Comparison of ENCODE assay signal across 12 cellular contexts in the genomic region with DNA sequence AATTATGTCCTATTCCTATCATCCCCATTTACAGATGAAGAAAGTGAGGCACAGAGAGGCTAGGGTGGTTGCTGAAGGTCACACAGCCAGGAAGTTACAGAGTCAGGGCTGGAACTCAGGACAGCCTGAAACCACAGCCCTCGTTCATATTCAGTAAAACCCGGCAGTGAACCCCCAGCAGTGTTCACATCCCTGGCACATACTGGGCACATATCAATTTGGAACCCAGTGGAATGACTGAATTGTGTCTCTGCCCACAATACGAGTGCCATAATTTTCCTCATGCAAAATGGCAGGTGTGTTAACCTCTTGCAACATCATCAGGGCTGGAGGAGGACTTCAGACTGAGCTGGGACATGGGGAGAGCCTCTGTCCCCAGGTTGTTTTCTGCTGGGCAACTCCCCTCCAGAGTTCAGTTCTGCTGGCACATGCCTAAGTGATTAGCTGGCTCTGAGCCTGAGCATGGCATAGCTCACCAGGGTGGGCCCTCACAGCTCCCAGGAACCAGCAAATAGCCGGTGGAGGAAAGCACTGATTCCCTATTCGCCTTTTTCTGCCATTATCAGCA. TPM values are rescaled to one million over a fixed set of nuclear protein-coding genes. Genes with fewer than 3 reads are reported as not detected.
A peak's percentile ranks its signal among the peaks of the same experiment; 100 is the strongest.
DNase-seq lines count a peak whose midpoint lies in the region; ATAC-seq and TF ChIP-seq lines count a peak whose summit lies in the region.
"Had no signal": no experiment of that assay in that cellular context is flagged by ENCODE, and none has a peak within 500 bp of the region (broad histone marks: within the 10 kb centered on the region; RNA-seq: fewer than 3 reads in every experiment).

No MANE protein-coding gene starts in this region.

- no peak overlapping the region for H3K27ac Mint-ChIP-seq in stimulated activated memory B cell treated with anti-CD40 and anti-IgM and Interleukin-4, amounts not matched to agents 10 μg/mL and 1 μg/mL and 100 μg/mL, for 72 hours

- H3K4me1 ChIP-seq in stomach smooth muscle (ENCODE audit: control insufficient read depth, insufficient read depth, low read length), result peaks cover 17% of the 10 kb centered on the region

- no peaks in the 10 kb centered on the region for H3K9me3 ChIP-seq in stomach smooth muscle (ENCODE audit: control insufficient read depth in 2 of 2, low read length in 2 of 2)
- H3K9me3 ChIP-seq: tibial artery had no signal

- H3K27ac ChIP-seq in stomach smooth muscle (ENCODE audit: low read length), result peak overlapping the region; percentile 24

- no peak overlapping the region for H3K4me3 Mint-ChIP-seq in stimulated activated memory B cell treated with anti-CD40 and anti-IgM and Interleukin-4, amounts not matched to agents 10 μg/mL and 1 μg/mL and 100 μg/mL, for 72 hours

- H3K9me3 Mint-ChIP-seq in stimulated activated memory B cell treated with anti-CD40 and anti-IgM and Interleukin-4, amounts not matched to agents 10 μg/mL and 1 μg/mL and 100 μg/mL, for 72 hours, result no peaks in the 10 kb centered on the region
- H3K9me3 Mint-ChIP-seq: activated naive CD4-positive, alpha-beta T cell treated with anti-CD3 and anti-CD28 coated beads, Interleukin-2, amount 50 U/mL, for 24 hours had no signal

- peak overlapping the region in 1 of 2 donors; percentile 0 for H3K4me3 ChIP-seq in stomach smooth muscle (ENCODE audit: low read length in 2 of 2)

- DNase-seq in HT1080 (ENCODE audit: low read depth), result peak; percentile 47
- DNase-seq in globus pallidus (ENCODE audit: low spot score), result peak; percentile 26
- no peak for DNase-seq in pons (ENCODE audit: low spot score)
- DNase-seq in activated CD4-positive, alpha-beta T cell treated with anti-CD3 and anti-CD28 coated beads for 1 hour, result no peak
- DNase-seq in COLO829 (ENCODE audit: low spot score), result no peak
- DNase-seq: erythroblast, Karpas-422, tibial artery had no signal

- H3K36me3 Mint-ChIP-seq in stimulated activated memory B cell treated with anti-CD40 and anti-IgM and Interleukin-4, amounts not matched to agents 10 μg/mL and 1 μg/mL and 100 μg/mL, for 72 hours, result peaks cover 5% of the 10 kb centered on the region

- no peaks in the 10 kb centered on the region for H3K27me3 Mint-ChIP-seq in stimulated activated memory B cell treated with anti-CD40 and anti-IgM and Interleukin-4, amounts not matched to agents 10 μg/mL and 1 μg/mL and 100 μg/mL, for 72 hours
- H3K27me3 Mint-ChIP-seq: activated naive CD4-positive, alpha-beta T cell treated with anti-CD3 and anti-CD28 coated beads, Interleukin-2, amount 50 U/mL, for 24 hours had no signal

- no peaks in the 10 kb centered on the region for H3K27me3 ChIP-seq in stomach smooth muscle (ENCODE audit: control insufficient read depth in 1 of 2, insufficient read depth in 2 of 2, low read length in 2 of 2)
- H3K27me3 ChIP-seq: tibial artery had no signal

- peaks cover 31% of the 10 kb centered on the region for H3K4me1 Mint-ChIP-seq in stimulated activated memory B cell treated with anti-CD40 and anti-IgM and Interleukin-4, amounts not matched to agents 10 μg/mL and 1 μg/mL and 100 μg/mL, for 72 hours

- ATAC-seq in SK-N-SH treated with all-trans-retinoic acid at 6 μM for 48 hours, result peak; percentile 14
- no peak for ATAC-seq in stimulated activated memory B cell treated with anti-CD40 and anti-IgM and Interleukin-4, amounts not matched to agents 10 μg/mL and 1 μg/mL and 100 μg/mL, for 72 hours

- H3K36me3 ChIP-seq in stomach smooth muscle (ENCODE audit: control insufficient read depth in 2 of 2, insufficient read depth in 2 of 2, low read length in 2 of 2), result no peaks in the 10 kb centered on the region
- H3K36me3 ChIP-seq: tibial artery had no signal

- H3K9ac ChIP-seq in stomach smooth muscle (ENCODE audit: low read length in 2 of 2), result no peak overlapping the region

TF ChIP-seq in SK-N-SH treated with all-trans-retinoic acid at 6 μM for 48 hours, 23 proteins besides CTCF, POLR2A, EP300 and RAD21:
- no peak for TF ChIP-seq ZNF70 (CRISPR knock-in tag; IDR thresholded peaks at IDR 0.05)
- TF ChIP-seq CSDC2 (CRISPR knock-in tag; IDR thresholded peaks at IDR 0.05), result no peak
- TF ChIP-seq RARB (CRISPR knock-in tag; IDR thresholded peaks at IDR 0.05), result no peak
- TF ChIP-seq BACH2 (CRISPR knock-in tag; IDR thresholded peaks at IDR 0.05; ENCODE audit: borderline replicate concordance), result no peak
- no peak for TF ChIP-seq OSR1 (CRISPR knock-in tag; IDR thresholded peaks at IDR 0.05)
- no peak for TF ChIP-seq ZNF8 (CRISPR knock-in tag; IDR thresholded peaks at IDR 0.05)
- TF ChIP-seq, protein P1, sequence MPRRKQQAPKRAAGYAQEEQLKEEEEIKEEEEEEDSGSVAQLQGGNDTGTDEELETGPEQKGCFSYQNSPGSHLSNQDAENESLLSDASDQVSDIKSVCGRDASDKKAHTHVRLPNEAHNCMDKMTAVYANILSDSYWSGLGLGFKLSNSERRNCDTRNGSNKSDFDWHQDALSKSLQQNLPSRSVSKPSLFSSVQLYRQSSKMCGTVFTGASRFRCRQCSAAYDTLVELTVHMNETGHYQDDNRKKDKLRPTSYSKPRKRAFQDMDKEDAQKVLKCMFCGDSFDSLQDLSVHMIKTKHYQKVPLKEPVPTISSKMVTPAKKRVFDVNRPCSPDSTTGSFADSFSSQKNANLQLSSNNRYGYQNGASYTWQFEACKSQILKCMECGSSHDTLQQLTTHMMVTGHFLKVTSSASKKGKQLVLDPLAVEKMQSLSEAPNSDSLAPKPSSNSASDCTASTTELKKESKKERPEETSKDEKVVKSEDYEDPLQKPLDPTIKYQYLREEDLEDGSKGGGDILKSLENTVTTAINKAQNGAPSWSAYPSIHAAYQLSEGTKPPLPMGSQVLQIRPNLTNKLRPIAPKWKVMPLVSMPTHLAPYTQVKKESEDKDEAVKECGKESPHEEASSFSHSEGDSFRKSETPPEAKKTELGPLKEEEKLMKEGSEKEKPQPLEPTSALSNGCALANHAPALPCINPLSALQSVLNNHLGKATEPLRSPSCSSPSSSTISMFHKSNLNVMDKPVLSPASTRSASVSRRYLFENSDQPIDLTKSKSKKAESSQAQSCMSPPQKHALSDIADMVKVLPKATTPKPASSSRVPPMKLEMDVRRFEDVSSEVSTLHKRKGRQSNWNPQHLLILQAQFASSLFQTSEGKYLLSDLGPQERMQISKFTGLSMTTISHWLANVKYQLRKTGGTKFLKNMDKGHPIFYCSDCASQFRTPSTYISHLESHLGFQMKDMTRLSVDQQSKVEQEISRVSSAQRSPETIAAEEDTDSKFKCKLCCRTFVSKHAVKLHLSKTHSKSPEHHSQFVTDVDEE (CRISPR knock-in tag; IDR thresholded peaks at IDR 0.05), result no peak
- TF ChIP-seq ISL1 (CRISPR knock-in tag; IDR thresholded peaks at IDR 0.05), result no peak
- TF ChIP-seq, protein P2, sequence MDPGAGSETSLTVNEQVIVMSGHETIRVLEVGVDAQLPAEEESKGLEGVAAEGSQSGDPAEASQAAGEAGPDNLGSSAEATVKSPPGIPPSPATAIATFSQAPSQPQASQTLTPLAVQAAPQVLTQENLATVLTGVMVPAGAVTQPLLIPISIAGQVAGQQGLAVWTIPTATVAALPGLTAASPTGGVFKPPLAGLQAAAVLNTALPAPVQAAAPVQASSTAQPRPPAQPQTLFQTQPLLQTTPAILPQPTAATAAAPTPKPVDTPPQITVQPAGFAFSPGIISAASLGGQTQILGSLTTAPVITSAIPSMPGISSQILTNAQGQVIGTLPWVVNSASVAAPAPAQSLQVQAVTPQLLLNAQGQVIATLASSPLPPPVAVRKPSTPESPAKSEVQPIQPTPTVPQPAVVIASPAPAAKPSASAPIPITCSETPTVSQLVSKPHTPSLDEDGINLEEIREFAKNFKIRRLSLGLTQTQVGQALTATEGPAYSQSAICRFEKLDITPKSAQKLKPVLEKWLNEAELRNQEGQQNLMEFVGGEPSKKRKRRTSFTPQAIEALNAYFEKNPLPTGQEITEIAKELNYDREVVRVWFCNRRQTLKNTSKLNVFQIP (CRISPR knock-in tag; IDR thresholded peaks at IDR 0.05; ENCODE audit: borderline replicate concordance, low read depth), result no peak
- TF ChIP-seq, protein P3, sequence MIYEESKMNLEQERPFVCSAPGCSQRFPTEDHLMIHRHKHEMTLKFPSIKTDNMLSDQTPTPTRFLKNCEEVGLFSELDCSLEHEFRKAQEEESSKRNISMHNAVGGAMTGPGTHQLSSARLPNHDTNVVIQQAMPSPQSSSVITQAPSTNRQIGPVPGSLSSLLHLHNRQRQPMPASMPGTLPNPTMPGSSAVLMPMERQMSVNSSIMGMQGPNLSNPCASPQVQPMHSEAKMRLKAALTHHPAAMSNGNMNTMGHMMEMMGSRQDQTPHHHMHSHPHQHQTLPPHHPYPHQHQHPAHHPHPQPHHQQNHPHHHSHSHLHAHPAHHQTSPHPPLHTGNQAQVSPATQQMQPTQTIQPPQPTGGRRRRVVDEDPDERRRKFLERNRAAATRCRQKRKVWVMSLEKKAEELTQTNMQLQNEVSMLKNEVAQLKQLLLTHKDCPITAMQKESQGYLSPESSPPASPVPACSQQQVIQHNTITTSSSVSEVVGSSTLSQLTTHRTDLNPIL (CRISPR knock-in tag; IDR thresholded peaks at IDR 0.05; ENCODE audit: low read depth), result no peak

RNA-seq across cellular contexts. Expression of a gene that starts 2.1 kb away (rescaled TPM):
- 139 and 186 TPM in 2 replicates for total RNA-seq in HT1080 (2014; rRNA removed; shearing (Covaris generic))
- polyA plus RNA-seq in HT1080 (2015; cell fraction: cytosol; rRNA removed), result 193 and 211 TPM in 2 replicates
- polyA plus RNA-seq in HT1080 (2015; cell fraction: nucleus; rRNA removed), result 155 and 189 TPM in 2 replicates

RNA-seq across cellular contexts. Expression of a gene that starts 55.9 kb away (rescaled TPM):
- 0.06 TPM in 1 of 2 replicates, not detected in the other for total RNA-seq in HT1080 (2014; rRNA removed; shearing (Covaris generic))
- polyA plus RNA-seq in HT1080 (2015; cell fraction: cytosol; rRNA removed), result 0.05 and 0.15 TPM in 2 replicates
- 0.25 TPM in 1 of 2 replicates, not detected in the other for polyA plus RNA-seq in HT1080 (2015; cell fraction: nucleus; rRNA removed)

Comparison
In these comparisons a context has a peak if more than half of its experiments do, and no peak if none do; other contexts are left out.
1. DNase-seq: peak in HT1080 (single experiment) and globus pallidus (single experiment); none in pons (single experiment), activated CD4-positive, alpha-beta T cell treated with anti-CD3 and anti-CD28 coated beads for 1 hour (single experiment) and COLO829 (single experiment).